In the genomic region with DNA sequence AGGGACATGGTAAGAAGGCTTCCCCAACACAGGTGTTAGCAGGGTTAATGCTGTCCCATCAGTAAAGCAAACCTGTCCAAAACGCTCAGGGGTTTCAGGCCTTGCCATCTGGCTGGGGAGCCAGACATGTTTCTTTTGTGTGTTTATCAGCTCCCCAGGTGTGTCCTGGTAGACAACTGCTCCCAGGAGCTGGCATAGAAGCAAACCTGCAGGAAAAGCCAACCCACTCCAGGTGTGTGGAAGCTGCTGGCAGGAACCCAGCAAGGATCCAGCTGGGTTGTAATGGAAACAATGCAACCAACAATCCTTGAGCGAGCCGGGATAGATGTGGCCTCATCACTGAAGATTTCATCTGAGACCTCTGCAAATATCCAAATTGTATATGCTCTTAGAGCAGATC, we compare ENCODE assay signal across 27 cellular contexts.
DNase-seq lines count a peak whose midpoint lies in the region; ATAC-seq, FAIRE-seq and TF ChIP-seq lines count a peak whose summit lies in the region.
"Had no signal": no experiment of that assay in that cellular context is flagged by ENCODE, and none has a peak within 500 bp of the region (broad histone marks: within the 10 kb centered on the region; RNA-seq: fewer than 3 reads in every experiment).

No MANE protein-coding gene starts in this region.

- H3K9ac ChIP-seq in trophoblast cell (ENCODE audit: low read length): no peak overlapping the region

- H2BK12ac ChIP-seq in trophoblast cell (ENCODE audit: low read length): no peak overlapping the region

- H2AFZ ChIP-seq in trophoblast cell (ENCODE audit: insufficient read depth, low read length, poor library complexity): no peak overlapping the region

- H4K8ac ChIP-seq in trophoblast cell (ENCODE audit: low read depth, low read length): no peak overlapping the region

- no CpG with 5 or more reads among the region's 3 CpGs for WGBS in trophoblast cell (ENCODE audit: extremely low coverage, insufficient coverage, insufficient read length)

- no peak overlapping the region for H2BK120ac ChIP-seq in trophoblast cell (ENCODE audit: insufficient read depth, low read length, poor library complexity)

- H3K27me3 ChIP-seq in bronchial epithelial cell (ENCODE audit: control insufficient read depth, insufficient read depth, low read length) (no peaks in the 10 kb centered on the region), trophoblast cell (ENCODE audit: insufficient read depth, low read length) (no peaks in the 10 kb centered on the region)
- H3K27me3 ChIP-seq: ascending aorta, ovary, spleen, suprapubic skin had no signal

- no peak overlapping the region for H3K23ac ChIP-seq in trophoblast cell (ENCODE audit: low read length)

- no peak overlapping the region for H2AK5ac ChIP-seq in trophoblast cell (ENCODE audit: low read length)

- DNase-seq in DMS79 (lab: John Stamatoyannopoulos, UW) (peak; percentile 77), NCI-H146 treated with DMSO at 0.1 percent for 48 hours (lab: John Stamatoyannopoulos, UW; ENCODE audit: unreplicated experiment) (peak; percentile 90), NCI-H2196 treated with DMSO at 0.1 percent for 48 hours (lab: John Stamatoyannopoulos, UW; ENCODE audit: unreplicated experiment) (peak; percentile 48), bronchial epithelial cell (ENCODE audit: low read depth) (no peak), trophoblast cell (no peak)
- DNase-seq: activated CD4-positive, alpha-beta T cell treated with anti-CD3 and anti-CD28 coated beads, Interleukin-2, amount 50 U/mL, for 4 hours; activated CD8-positive, alpha-beta memory T cell treated with anti-CD3 and anti-CD28 coated beads, Interleukin-2, amount 50 U/mL, for 48 hours; C1 segment of cervical spinal cord; Calu3; HFFc6; kidney glomerular epithelial cell; mucosa of descending colon; NCI-H1694; OCI-M1; ovary; spleen; stimulated activated CD4-positive, alpha-beta T cell treated with anti-CD3 and anti-CD28 coated beads, Interleukin-4, amount 100 ng/mL, for 1 hour; stimulated activated naive B cell treated with anti-CD40 and anti-IgM and Interleukin-4, amounts not matched to agents 10 μg/mL and 1 μg/mL and 100 μg/mL, for 72 hours; WERI-Rb-1 had no signal

- no peaks in the 10 kb centered on the region for H3K9me3 ChIP-seq in trophoblast cell (ENCODE audit: insufficient read depth, low read depth, low read length)
- H3K9me3 ChIP-seq: ascending aorta, ovary had no signal

- H3K4me2 ChIP-seq in trophoblast cell (ENCODE audit: low read length): no peak overlapping the region

- H3K79me1 ChIP-seq in trophoblast cell (ENCODE audit: low read length): no peaks in the 10 kb centered on the region

- no peaks in the 10 kb centered on the region for H3K4me1 ChIP-seq in trophoblast cell (ENCODE audit: control insufficient read depth in 1 of 2, insufficient read depth in 2 of 2, low read length in 2 of 2)
- H3K4me1 ChIP-seq: ascending aorta, spleen, suprapubic skin had no signal

- H3K18ac ChIP-seq in trophoblast cell (ENCODE audit: low read length): no peak overlapping the region

- peak; percentile 72 for FAIRE-seq in bronchial epithelial cell (lab: Jason Lieb, UNC)
- FAIRE-seq: urothelium cell line had no signal

- H3K27ac ChIP-seq in trophoblast cell (ENCODE audit: low read depth, low read length): no peak overlapping the region
- H3K27ac ChIP-seq: ascending aorta, ovary, spleen, suprapubic skin, WERI-Rb-1 had no signal

- TF ChIP-seq CTCF in bronchial epithelial cell (IDR thresholded peaks at IDR 0.05; ENCODE audit: insufficient read depth, low read length, severe bottlenecking): no peak

- H3K4me3 ChIP-seq in bronchial epithelial cell (ENCODE audit: low read depth, low read length): no peak overlapping the region
- H3K4me3 ChIP-seq in trophoblast cell (ENCODE audit: low read depth, low read length): no peak overlapping the region
- H3K4me3 ChIP-seq: ascending aorta, lung, mucosa of descending colon, ovary, spleen, suprapubic skin had no signal

- H3K79me2 ChIP-seq in trophoblast cell (ENCODE audit: control insufficient read depth, insufficient read depth, low read length, poor library complexity): no peaks in the 10 kb centered on the region

- no peak overlapping the region for H4K91ac ChIP-seq in trophoblast cell (ENCODE audit: low read depth, low read length)

- H3K14ac ChIP-seq in trophoblast cell (ENCODE audit: low read length): no peak overlapping the region

- H3K4ac ChIP-seq in trophoblast cell (ENCODE audit: low read depth, low read length): no peak overlapping the region

- no peak for ATAC-seq in GM18861 (IDR thresholded peaks at IDR 0.05; ENCODE audit: unreplicated experiment)
- ATAC-seq in GM18907 (IDR thresholded peaks at IDR 0.05; ENCODE audit: unreplicated experiment): no peak
- ATAC-seq: activated naive CD4-positive, alpha-beta T cell treated with anti-CD3 and anti-CD28 coated beads, Interleukin-2, amount 50 U/mL, for 72 hours; mucosa of descending colon; SK-N-SH treated with all-trans-retinoic acid at 6 μM for 48 hours; stimulated activated naive B cell treated with anti-CD40 and anti-IgM and Interleukin-4, amounts not matched to agents 10 μg/mL and 1 μg/mL and 100 μg/mL, for 72 hours had no signal

- no peak overlapping the region for H4K12ac ChIP-seq in trophoblast cell (ENCODE audit: low read depth, low read length)

- peaks cover 10% of the 10 kb centered on the region for H3K36me3 ChIP-seq in bronchial epithelial cell (ENCODE audit: control insufficient read depth, insufficient read depth, low read length)
- H3K36me3 ChIP-seq in trophoblast cell (ENCODE audit: control insufficient read depth in 1 of 2, insufficient read depth in 2 of 2, low read length in 2 of 2): peaks cover 19 to 23% of the 10 kb centered on the region in 2 experiments
- H3K36me3 ChIP-seq: ovary had no signal

- no peak overlapping the region for H2BK5ac ChIP-seq in trophoblast cell (ENCODE audit: low read depth, low read length, poor library complexity)

Comparison
In these comparisons a context has a peak if more than half of its experiments do, and no peak if none do; other contexts are left out.
1. DNase-seq: peak in DMS79 (single experiment), NCI-H146 treated with DMSO at 0.1 percent for 48 hours (single experiment) and NCI-H2196 treated with DMSO at 0.1 percent for 48 hours (single experiment); none in bronchial epithelial cell (single experiment) and trophoblast cell (0 of 2).